Comparison of ENCODE assay signal across 8 cellular contexts in genomic region chr20:46348972-46349741, GRCh38. TPM values are rescaled to one million over a fixed set of nuclear protein-coding genes. Genes with fewer than 3 reads are reported as not detected.
DNase-seq lines count a peak whose midpoint lies in the region; ATAC-seq and TF ChIP-seq lines count a peak whose summit lies in the region.

No MANE protein-coding gene starts in this region.

- H3K36me3 Mint-ChIP-seq in GM23338 (ENCODE audit: low read depth) (peaks cover 17% of the 10 kb centered on the region), glutamatergic neuron (ENCODE audit: unreplicated experiment) (no peaks in the 10 kb centered on the region)
- peaks cover 0 to 4% of the 10 kb centered on the region in 2 donors for H3K36me3 Mint-ChIP-seq in activated naive CD4-positive, alpha-beta T cell treated with anti-CD3 and anti-CD28 coated beads, Interleukin-2, amount 50 U/mL, for 72 hours

- H2AFZ ChIP-seq in GM23338 (no peak overlapping the region), OCI-LY7 (ENCODE audit: low read length) (no peak overlapping the region)

- TF ChIP-seq CTCF in GM23338 (conservative IDR thresholded peaks at IDR 0.05; ENCODE audit: low read depth in 2 of 2) (peak; percentile 76 to 95), OCI-LY7 (conservative IDR thresholded peaks at IDR 0.05; ENCODE audit: low read length) (peak; percentile 92), glutamatergic neuron (IDR thresholded peaks at IDR 0.05; ENCODE audit: partially characterized antibody, unreplicated experiment) (peak; percentile 80)

- H4K20me1 ChIP-seq in GM23338 (replicated peaks; ENCODE audit: insufficient read depth): no peaks in the 10 kb centered on the region
- H4K20me1 ChIP-seq in OCI-LY7 (ENCODE audit: insufficient read depth, low read length): no peaks in the 10 kb centered on the region

- H3K79me2 ChIP-seq in GM23338 (replicated peaks; ENCODE audit: insufficient read depth) (no peaks in the 10 kb centered on the region), OCI-LY7 (ENCODE audit: insufficient read depth, low read depth, low read length) (no peaks in the 10 kb centered on the region)

- H3F3A ChIP-seq in GM23338 (replicated peaks; ENCODE audit: low read depth): no peaks in the 10 kb centered on the region

- no TSS peak for BruUV-seq in OCI-LY7 (replicated peaks; lab: Mats Ljungman, UMichigan)

- CTCF ChIA-PET in OCI-LY7 (lab: Charles Lee; ENCODE audit: unreplicated experiment): interaction anchor here (0.6 kb wide), 1 partner anchor 319 kb away, joined by 3 read pairs; no protein-coding TSS in a partner anchor

- peaks cover 5% of the 10 kb centered on the region; the same call in 1 of the 2 replicates for H3K27me3 ChIP-seq in GM23338 (ENCODE audit: insufficient read depth)

- peak overlapping the region; percentile 56; the same call in 2 of the 3 replicates for H3K4me3 Mint-ChIP-seq in GM23338
- peak overlapping the region; percentile 23 for H3K4me3 Mint-ChIP-seq in glutamatergic neuron (ENCODE audit: unreplicated experiment)

- H3K36me3 ChIP-seq in GM23338 (ENCODE audit: insufficient read depth): no peaks in the 10 kb centered on the region
- H3K36me3 ChIP-seq in OCI-LY7 (ENCODE audit: insufficient read depth, low read length): peaks cover 9% of the 10 kb centered on the region; the same call in 1 of the 2 replicates

- POLR2A ChIA-PET in OCI-LY7 (lab: Charles Lee): no interaction called here

- H3K4me1 ChIP-seq in GM23338 (ENCODE audit: insufficient read depth) (peaks cover 17% of the 10 kb centered on the region), OCI-LY7 (ENCODE audit: insufficient read depth, low read length, poor library complexity, severe bottlenecking) (peaks cover 24% of the 10 kb centered on the region)

- peak overlapping the region; percentile 82 for H3K4me2 ChIP-seq in GM23338
- H3K4me2 ChIP-seq in OCI-LY7 (ENCODE audit: low read length): peak overlapping the region; percentile 51

- intact Hi-C loops in OCI-LY7 (cut with micrococcal nuclease; ENCODE audit: unreplicated experiment): loop anchor here (1.0 to 5.0 kb wide), 3 partner anchors 42 to 327 kb away; no protein-coding TSS in a partner anchor

- H3K27me3 Mint-ChIP-seq in GM23338 (ENCODE audit: insufficient read depth, low read depth, poor library complexity) (peaks cover 36% of the 10 kb centered on the region), glutamatergic neuron (ENCODE audit: unreplicated experiment) (peaks cover 4% of the 10 kb centered on the region)

- DNase-seq in AG20443 (ENCODE audit: low spot score) (peak; percentile 83), GM23338 (ENCODE audit: low spot score) (peak; percentile 87), OCI-LY7 (ENCODE audit: low spot score) (peak; percentile 59), glutamatergic neuron (peak; percentile 89), pons (ENCODE audit: low spot score) (peak; percentile 45)
- peak in 1 of 2 donors; percentile 70 for DNase-seq in activated naive CD4-positive, alpha-beta T cell treated with anti-CD3 and anti-CD28 coated beads, Interleukin-2, amount 50 U/mL, for 72 hours (ENCODE audit: low spot score in 2 of 2)

- H3K9me3 ChIP-seq in OCI-LY7 (ENCODE audit: low read length): no peaks in the 10 kb centered on the region

- H3K4me1 Mint-ChIP-seq in GM23338 (peaks cover 43% of the 10 kb centered on the region), glutamatergic neuron (ENCODE audit: low read depth, unreplicated experiment) (peaks cover 43% of the 10 kb centered on the region)

- H3K27ac Mint-ChIP-seq in GM23338 (peak overlapping the region; percentile 85), glutamatergic neuron (ENCODE audit: unreplicated experiment) (peak overlapping the region; percentile 4)
- peak overlapping the region in 1 of 2 donors; percentile 54 for H3K27ac Mint-ChIP-seq in activated naive CD4-positive, alpha-beta T cell treated with anti-CD3 and anti-CD28 coated beads, Interleukin-2, amount 50 U/mL, for 72 hours

- no peak for TF ChIP-seq POLR2A in GM18505 (IDR thresholded peaks at IDR 0.05; ENCODE audit: borderline replicate concordance, extremely low read depth, insufficient read depth, insufficient read length)

- H3K9me3 Mint-ChIP-seq in GM23338 (no peaks in the 10 kb centered on the region), glutamatergic neuron (ENCODE audit: unreplicated experiment) (peaks cover 8% of the 10 kb centered on the region)
- no peaks in the 10 kb centered on the region for H3K9me3 Mint-ChIP-seq in activated naive CD4-positive, alpha-beta T cell treated with anti-CD3 and anti-CD28 coated beads, Interleukin-2, amount 50 U/mL, for 72 hours

- no peaks in the 10 kb centered on the region for H3K9me2 ChIP-seq in GM23338 (ENCODE audit: insufficient read depth)
- no peaks in the 10 kb centered on the region for H3K9me2 ChIP-seq in OCI-LY7 (ENCODE audit: insufficient read depth, low read length)

- H3K27ac ChIP-seq in GM23338 (ENCODE audit: low read depth): no peak overlapping the region
- peak overlapping the region; percentile 57 for H3K27ac ChIP-seq in OCI-LY7 (ENCODE audit: low read depth, low read length, poor library complexity, severe bottlenecking)

- ATAC-seq in GM23338 (peak; percentile 66), HG03175 (IDR thresholded peaks at IDR 0.05; ENCODE audit: unreplicated experiment) (no peak), GM18505 (IDR thresholded peaks at IDR 0.05; ENCODE audit: unreplicated experiment) (no peak)
- peak; percentile 57 to 70 for ATAC-seq in activated naive CD4-positive, alpha-beta T cell treated with anti-CD3 and anti-CD28 coated beads, Interleukin-2, amount 50 U/mL, for 72 hours

- peak overlapping the region; percentile 46; the same call in 1 of the 2 replicates for H3K4me3 ChIP-seq in GM23338
- H3K4me3 ChIP-seq in OCI-LY7 (ENCODE audit: low read depth, low read length, poor library complexity, severe bottlenecking): peak overlapping the region; percentile 17

TF ChIP-seq in GM23338, 12 proteins besides CTCF, POLR2A, EP300 and RAD21 (continues in another document):
- TF ChIP-seq ETS1 (IDR thresholded peaks at IDR 0.05) (no peak), STAT1 (IDR thresholded peaks at IDR 0.05; ENCODE audit: unreplicated experiment) (no peak), JUNB (IDR thresholded peaks at IDR 0.05; ENCODE audit: unreplicated experiment) (no peak), ZNF331 (CRISPR knock-in tag; IDR thresholded peaks at IDR 0.05; ENCODE audit: low read depth) (no peak), ZNF114 (CRISPR knock-in tag; IDR thresholded peaks at IDR 0.05) (no peak), EZH2phosphoT487 (IDR thresholded peaks at IDR 0.05; ENCODE audit: unreplicated experiment) (no peak)

RNA-seq across cellular contexts. Expression of gene CDH22, which starts 40.9 kb away (rescaled TPM):
- 0.10 and 0.31 TPM in 2 replicates for total RNA-seq in GM23338 (2014; rRNA removed; shearing (Covaris generic))
- polyA plus RNA-seq in GM23338 (2016; fragmentation: Nextera tagmentation; extraction: Ambion mirVana): 0.08 and 0.16 TPM in 2 replicates
- not detected in 2 replicates for total RNA-seq in OCI-LY7 (2014; rRNA removed; shearing (Covaris generic))
- total RNA-seq in OCI-LY7 (2022): not detected in 2 replicates
- under 1 TPM in 1 of 2 donors, not detected in 1; 0.07 TPM for total RNA-seq in activated naive CD4-positive, alpha-beta T cell treated with anti-CD3 and anti-CD28 coated beads, Interleukin-2, amount 50 U/mL, for 72 hours
- 7.9 TPM for total RNA-seq in glutamatergic neuron (ENCODE audit: unreplicated experiment)

RNA-seq across cellular contexts. Expression of gene ELMO2, which starts 57.3 kb away (rescaled TPM):
- total RNA-seq in GM23338 (2014; rRNA removed; shearing (Covaris generic)): 34.8 and 44.1 TPM in 2 replicates
- 13.8 and 15.1 TPM in 2 replicates for polyA plus RNA-seq in GM23338 (2016; fragmentation: Nextera tagmentation; extraction: Ambion mirVana)
- 16.0 and 18.9 TPM in 2 replicates for total RNA-seq in OCI-LY7 (2014; rRNA removed; shearing (Covaris generic))
- total RNA-seq in OCI-LY7 (2022) (33.5 and 36.4 TPM in 2 replicates), glutamatergic neuron (ENCODE audit: unreplicated experiment) (60.3 TPM)
- 10 to 100 TPM; 50.8 to 57.0 TPM for total RNA-seq in activated naive CD4-positive, alpha-beta T cell treated with anti-CD3 and anti-CD28 coated beads, Interleukin-2, amount 50 U/mL, for 72 hours

Comparison
In these comparisons a context has a peak if more than half of its experiments do, and no peak if none do; other contexts are left out.
1. ATAC-seq: peak in GM23338 (single experiment) and activated naive CD4-positive, alpha-beta T cell treated with anti-CD3 and anti-CD28 coated beads, Interleukin-2, amount 50 U/mL, for 72 hours (2 of 2); none in HG03175 (single experiment) and GM18505 (single experiment).
2. Peak in every context shown above with its lines, with median percentiles within 50 percentile points of each other: CTCF ChIP-seq.